ENCODE assay signal across 8 cellular contexts in genomic region chr6:3068329-3069223, GRCh38. TPM values are rescaled to one million over a fixed set of nuclear protein-coding genes. Genes with fewer than 3 reads are reported as not detected.
DNase-seq lines count a peak whose midpoint lies in the region; TF ChIP-seq lines count a peak whose summit lies in the region.

RIPK1 (plus strand) TSS chr6:3068494; CDS start chr6:3076824, 8,330 bp downstream.

- H3K9me3 Mint-ChIP-seq in neural crest cell, result no peaks in the 10 kb centered on the region

- no peaks in the 10 kb centered on the region for H4K20me1 ChIP-seq in GM23248 (ENCODE audit: insufficient read depth)
- H4K20me1 ChIP-seq in Karpas-422 (ENCODE audit: insufficient read depth, low read depth, low read length), result peaks cover 4% of the 10 kb centered on the region; the same call in 1 of the 2 replicates

- H3K4me2 ChIP-seq in GM23248 (ENCODE audit: unreplicated experiment) (peak within 1 kb of the TSS; percentile 79), Karpas-422 (ENCODE audit: low read depth, low read length, poor library complexity, severe bottlenecking) (peak within 1 kb of the TSS; percentile 90)

- no peaks in the 10 kb centered on the region; the same call in 1 of the 2 replicates for H3K36me3 ChIP-seq in GM23248 (ENCODE audit: low read depth)
- H3K36me3 ChIP-seq in Karpas-422 (ENCODE audit: insufficient read depth, low read length), result no peaks in the 10 kb centered on the region

- H3K4me1 ChIP-seq in GM23248 (ENCODE audit: insufficient read depth) (peaks cover 20% of the 10 kb centered on the region), Karpas-422 (ENCODE audit: low read length) (peaks cover 39% of the 10 kb centered on the region)

- peaks cover 15% of the 10 kb centered on the region for H3K27me3 Mint-ChIP-seq in neural crest cell (ENCODE audit: low read depth)

- peak; percentile 40 for TF ChIP-seq CTCF in neural crest cell (conservative IDR thresholded peaks at IDR 0.05)

- peak within 1 kb of the TSS; percentile 93 for H3K27ac ChIP-seq in GM23248
- H3K27ac ChIP-seq in Karpas-422 (ENCODE audit: low read length), result peak within 1 kb of the TSS; percentile 84

- H3K9me2 ChIP-seq in GM23248 (ENCODE audit: insufficient read depth) (no peaks in the 10 kb centered on the region), Karpas-422 (replicated peaks; ENCODE audit: insufficient read depth, low read length) (no peaks in the 10 kb centered on the region)

- H3K4me3 Mint-ChIP-seq in neural crest cell, result peak within 1 kb of the TSS; percentile 97

- H3F3A ChIP-seq in GM23248 (ENCODE audit: insufficient read depth), result peaks cover 10% of the 10 kb centered on the region

- no peaks in the 10 kb centered on the region for H3K27me3 ChIP-seq in GM23248 (replicated peaks; ENCODE audit: insufficient read depth)
- H3K27me3 ChIP-seq in Karpas-422 (ENCODE audit: low read length), result no peaks in the 10 kb centered on the region

- in situ Hi-C loops in GM23248 (cut with MboI), result no loop called here

- H3K9ac ChIP-seq in GM23248 (peak within 1 kb of the TSS; percentile 97), Karpas-422 (ENCODE audit: low read length) (peak within 1 kb of the TSS; percentile 96)

- no peaks in the 10 kb centered on the region for H3K36me3 Mint-ChIP-seq in neural crest cell (ENCODE audit: low read depth)

- H3K79me2 ChIP-seq in GM23248 (ENCODE audit: insufficient read depth) (peaks cover 78% of the 10 kb centered on the region), Karpas-422 (ENCODE audit: low read length) (peaks cover 44% of the 10 kb centered on the region)

- H2AFZ ChIP-seq in GM23248, result peak within 1 kb of the TSS; percentile 72
- 0 out of 2 replicates have a peak within 1 kb of the TSS, but pooled peaks have one; percentile 54 for H2AFZ ChIP-seq in Karpas-422 (ENCODE audit: low read length)

- peak; percentile 93 for DNase-seq in ELR (ENCODE audit: low read depth)
- peak; percentile 94 for DNase-seq in GM23248
- DNase-seq in Karpas-422, result peak; percentile 95
- peak; percentile 98 for DNase-seq in activated effector memory CD4-positive, alpha-beta T cell treated with anti-CD3 and anti-CD28 coated beads, Interleukin-2, amount 50 U/mL, for 16 hours
- DNase-seq in fibroblast of the conjunctiva (ENCODE audit: low read depth), result peak; percentile 78
- DNase-seq in neural crest cell (ENCODE audit: low read depth, low spot score), result peak; percentile 86
- DNase-seq in stromal cell of bone marrow (ENCODE audit: low read depth), result peak; percentile 78

- H3K9me3 ChIP-seq in GM23248 (ENCODE audit: low read depth) (no peaks in the 10 kb centered on the region), Karpas-422 (ENCODE audit: low read length) (no peaks in the 10 kb centered on the region)

- TF ChIP-seq POLR2A in Raji (IDR thresholded peaks at IDR 0.05; ENCODE audit: insufficient read depth, low read depth, low read length), result peak; percentile 83

- H3K4me3 ChIP-seq in GM23248, result peak within 1 kb of the TSS; percentile 94
- peak within 1 kb of the TSS; percentile 87 for H3K4me3 ChIP-seq in Karpas-422 (ENCODE audit: low read length)

- peak within 1 kb of the TSS; percentile 91 for H3K27ac Mint-ChIP-seq in neural crest cell (ENCODE audit: unreplicated experiment)

- peaks cover 35% of the 10 kb centered on the region for H3K4me1 Mint-ChIP-seq in neural crest cell

- WGBS in GM23248 (ENCODE audit: low coverage in 1 of 2, low lambda C conversion rate in 2 of 2, missing lambda C conversion rate in 2 of 2), 2 experiments, result 1% methylated on average over 87 to 89 of the region's 112 CpGs

RNA-seq across cellular contexts. Expression of gene RIPK1, which starts in this region (rescaled TPM):
- 23.3 and 26.2 TPM in 2 replicates for total RNA-seq in GM23248 (2014; rRNA removed; shearing (Covaris generic))
- polyA plus RNA-seq in GM23248 (2016; fragmentation: Nextera tagmentation; extraction: Ambion mirVana), result 15.3 and 16.1 TPM in 2 replicates
- total RNA-seq in Karpas-422 (2014; rRNA removed; shearing (Covaris generic); ENCODE audit: low replicate concordance), result 9.6 and 12.3 TPM in 2 replicates
- total RNA-seq in neural crest cell, result 12.1 and 12.2 TPM in 2 replicates

Comparison
In these comparisons a context has a peak if more than half of its experiments do, and no peak if none do; other contexts are left out.
1. Peak in every context shown above with its lines: DNase-seq, H3K4me3 ChIP-seq and H3K27ac ChIP-seq.